17 cellular contexts compared by ENCODE assay signal in the genomic region with DNA sequence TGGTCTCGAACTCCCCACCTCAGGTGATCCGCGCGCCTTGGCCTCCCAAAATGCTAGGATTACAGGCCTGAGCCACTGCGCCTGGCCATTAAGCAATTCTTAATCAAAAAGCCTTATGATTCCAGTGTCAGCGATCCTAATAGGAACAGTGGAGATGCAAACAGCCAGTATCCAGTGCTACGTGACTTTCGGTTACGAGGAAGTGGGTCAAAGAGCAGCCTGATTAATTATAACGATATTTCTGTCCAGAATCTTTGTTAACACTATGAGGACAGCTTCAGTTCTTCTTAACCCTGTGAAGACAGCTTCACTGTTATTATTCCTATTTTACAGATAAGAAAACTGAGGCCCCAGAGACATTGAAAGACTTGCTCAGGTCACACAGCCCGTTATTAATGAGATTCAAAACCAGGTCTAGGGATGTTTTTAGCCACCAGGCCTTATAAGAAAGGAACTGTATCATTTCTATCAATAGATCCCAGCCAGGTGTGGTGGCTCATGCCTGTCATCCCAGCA. TPM values are rescaled to one million over a fixed set of nuclear protein-coding genes. Genes with fewer than 3 reads are reported as not detected.
DNase-seq lines count a peak whose midpoint lies in the region; ATAC-seq, FAIRE-seq and TF ChIP-seq lines count a peak whose summit lies in the region.
"Had no signal": no experiment of that assay in that cellular context is flagged by ENCODE, and none has a peak within 500 bp of the region (broad histone marks: within the 10 kb centered on the region; RNA-seq: fewer than 3 reads in every experiment).

No MANE protein-coding gene starts in this region.

- H2AFZ ChIP-seq in PC-3 (ENCODE audit: low read length), result no peak overlapping the region

- no peaks in the 10 kb centered on the region for H4K20me1 ChIP-seq in PC-3 (ENCODE audit: low read length)

- no peaks in the 10 kb centered on the region for H3F3A ChIP-seq in PC-3 (ENCODE audit: low read length, unreplicated experiment)

- H3K36me3 Mint-ChIP-seq in T-helper 17 cell (ENCODE audit: low read depth), result no peaks in the 10 kb centered on the region

- H3K27me3 ChIP-seq in PC-3 (ENCODE audit: low read length) (no peaks in the 10 kb centered on the region), duodenal mucosa (ENCODE audit: control insufficient read depth in 1 of 2, insufficient read depth in 2 of 2, low read length in 2 of 2) (no peaks in the 10 kb centered on the region), tibial nerve (no peaks in the 10 kb centered on the region)

- H3K9me2 ChIP-seq in PC-3 (replicated peaks; ENCODE audit: low read length), result no peaks in the 10 kb centered on the region

- H3K36me3 ChIP-seq in PC-3 (ENCODE audit: low read depth, low read length), result no peaks in the 10 kb centered on the region
- no peaks in the 10 kb centered on the region for H3K36me3 ChIP-seq in duodenal mucosa (ENCODE audit: control insufficient read depth in 1 of 2, insufficient read depth in 2 of 2, low read length in 2 of 2)
- H3K36me3 ChIP-seq in tibial nerve, result no peaks in the 10 kb centered on the region

- H3K27me3 Mint-ChIP-seq in T-helper 17 cell, result peaks cover 12% of the 10 kb centered on the region

- POLR2A ChIA-PET in PC-3 (lab: Charles Lee; ENCODE audit: unreplicated experiment), result interaction anchor here (0.6 kb wide), 1 partner anchor 220 kb away, joined by 3 read pairs; no protein-coding TSS in a partner anchor

- TF ChIP-seq CTCF in PC-3 (conservative IDR thresholded peaks at IDR 0.05; ENCODE audit: low read depth, low read length) (no peak), tibial nerve (IDR thresholded peaks at IDR 0.05) (no peak)

- H3K9me3 ChIP-seq in PC-3 (ENCODE audit: low read length) (no peaks in the 10 kb centered on the region), duodenal mucosa (ENCODE audit: control insufficient read depth in 1 of 2, low read length in 2 of 2) (no peaks in the 10 kb centered on the region), tibial nerve (no peaks in the 10 kb centered on the region), T-helper 17 cell (ENCODE audit: control insufficient read depth, low read length, poor library complexity, severe bottlenecking) (no peaks in the 10 kb centered on the region)

- CTCF ChIA-PET in PC-3 (lab: Charles Lee), result no interaction called here

- H3K4me3 Mint-ChIP-seq in T-helper 17 cell, result no peak overlapping the region
- H3K4me3 Mint-ChIP-seq: H9 had no signal

- no peak for TF ChIP-seq EP300 in tibial nerve (IDR thresholded peaks at IDR 0.05)

- TF ChIP-seq POLR2A in tibial nerve (IDR thresholded peaks at IDR 0.05), result no peak

- H3K4me3 ChIP-seq in PC-3 (ENCODE audit: low read length) (no peak overlapping the region), duodenal mucosa (ENCODE audit: low read depth in 1 of 2, low read length in 2 of 2) (no peak overlapping the region), tibial nerve (no peak overlapping the region)

- no TSS peak for BruUV-seq in PC-3 (replicated peaks; lab: Mats Ljungman, UMichigan)

- peak; percentile 79 for FAIRE-seq in urothelium cell line (lab: Jason Lieb, UNC)
- FAIRE-seq: GM19239 had no signal

- intact Hi-C loops in PC-3 (cut with micrococcal nuclease), result no loop called here

- H3K9ac ChIP-seq in PC-3 (ENCODE audit: low read length) (0 out of 2 replicates have a peak overlapping the region, but pooled peaks have one; percentile 6), duodenal mucosa (ENCODE audit: low read depth in 1 of 2, low read length in 2 of 2) (no peak overlapping the region)

- H3K4me2 ChIP-seq in PC-3 (ENCODE audit: low read length), result peak overlapping the region; percentile 14; the same call in 1 of the 2 replicates

- ATAC-seq in PC-3 (no peak), T-helper 17 cell (no peak)

- peaks cover 3% of the 10 kb centered on the region for H3K4me1 Mint-ChIP-seq in T-helper 17 cell

- DNase-seq in DMS53 (lab: John Stamatoyannopoulos, UW) (peak; percentile 36), DMS53 treated with DMSO at 0.1 percent for 48 hours (lab: John Stamatoyannopoulos, UW; ENCODE audit: unreplicated experiment) (no peak), PC-3 (no peak), urothelium cell line (ENCODE audit: low spot score) (no peak), tibial nerve (ENCODE audit: low spot score in 2 of 2) (no peak), OCI-M1 (lab: John Stamatoyannopoulos, UW) (no peak), T-helper 17 cell (no peak)
- DNase-seq: COR-L47, H9, KG1, NCI-H1048, NCI-H1436 treated with DMSO at 0.1 percent for 48 hours, NCI-H446 treated with DMSO at 0.1 percent for 48 hours had no signal

- no peak overlapping the region for H3K27ac Mint-ChIP-seq in T-helper 17 cell

- H3K4me1 ChIP-seq in PC-3 (ENCODE audit: insufficient read depth, low read length) (peaks cover 7% of the 10 kb centered on the region), duodenal mucosa (ENCODE audit: control insufficient read depth in 1 of 2, insufficient read depth in 2 of 2, low read length in 2 of 2) (peaks cover 17 to 36% of the 10 kb centered on the region in 2 donors), tibial nerve (peaks cover 0 to 10% (median 0%) of the 10 kb centered on the region in 4 donors)

- H3K79me2 ChIP-seq in PC-3 (ENCODE audit: low read length), result no peaks in the 10 kb centered on the region

- WGBS in tibial nerve, 2 donors, result 89 to 92% methylated on average over 11 of the region's 11 CpGs

- peak overlapping the region; percentile 62 for H3K27ac ChIP-seq in PC-3 (ENCODE audit: low read length)
- H3K27ac ChIP-seq in duodenal mucosa (ENCODE audit: low read depth, low read length), result peak overlapping the region; percentile 53
- H3K27ac ChIP-seq in tibial nerve, result peak overlapping the region in 2 of 4 donors; percentile 23 to 59
- H3K27ac ChIP-seq: 22Rv1, C4-2B had no signal

RNA-seq across cellular contexts. Expression of gene HMOX1, which starts 17.3 kb away (rescaled TPM):
- total RNA-seq in PC-3 (2014; rRNA removed) (14.5 and 16.5 TPM in 2 replicates), tibial nerve (10 to 100 TPM in 3 of 4 donors, 1 to 10 TPM in 1; 7.5 to 53.7 (median 19.0) TPM), T-helper 17 cell (1 to 10 TPM; 1.1 to 3.0 TPM)

RNA-seq across cellular contexts. Expression of gene MCM5, which starts 36.3 kb away (rescaled TPM):
- total RNA-seq in PC-3 (2014; rRNA removed) (112 and 131 TPM in 2 replicates), tibial nerve (10 to 100 TPM; 19.8 to 25.3 (median 22.4) TPM), T-helper 17 cell (10 to 100 TPM; 22.6 to 32.6 TPM)
